22 cellular contexts compared by ENCODE assay signal in the genomic region with DNA sequence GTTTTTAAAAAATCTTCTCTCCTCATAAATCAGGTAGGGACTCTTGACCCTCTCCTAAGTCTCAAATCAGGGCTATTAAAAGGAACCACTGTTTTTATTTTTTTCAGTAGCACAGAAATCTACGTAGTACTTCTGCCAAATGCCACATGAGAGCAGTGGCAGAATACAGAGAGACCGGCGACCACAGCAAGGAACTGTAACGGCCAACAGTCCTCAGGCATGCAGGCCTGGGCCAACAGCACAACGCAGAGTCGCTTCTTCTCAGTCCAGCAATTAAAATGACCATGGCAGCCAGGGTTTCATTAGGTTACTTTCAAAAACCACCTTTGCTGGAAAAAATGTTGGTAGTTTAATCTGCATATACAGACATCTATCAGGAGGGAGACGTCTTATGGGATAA. TPM values are rescaled to one million over a fixed set of nuclear protein-coding genes. Genes with fewer than 3 reads are reported as not detected.
DNase-seq lines count a peak whose midpoint lies in the region; ATAC-seq and TF ChIP-seq lines count a peak whose summit lies in the region.
"Had no signal": no experiment of that assay in that cellular context is flagged by ENCODE, and none has a peak within 500 bp of the region (broad histone marks: within the 10 kb centered on the region; RNA-seq: fewer than 3 reads in every experiment).

No MANE protein-coding gene starts in this region.

- TF ChIP-seq CTCF in heart right ventricle (IDR thresholded peaks at IDR 0.05) (peak in 2 of 9 donors; percentile 11 to 12), psoas muscle (IDR thresholded peaks at IDR 0.05) (no peak)

- H3K9me3 Mint-ChIP-seq in activated T-cell treated with anti-CD3 and anti-CD28 coated beads, Interleukin-2, amount 50 U/mL, for 72 hours: no peaks in the 10 kb centered on the region
- H3K9me3 Mint-ChIP-seq in activated T-cell treated with anti-CD3 and anti-CD28 coated beads, Interleukin-2, amount 50 U/mL, for 24 hours: no peaks in the 10 kb centered on the region
- H3K9me3 Mint-ChIP-seq: CD14-positive monocyte; CD4-positive, alpha-beta T cell; CD8-positive, alpha-beta memory T cell had no signal

- H3K4me1 ChIP-seq in heart right ventricle (peaks cover 0 to 7% (median 0%) of the 10 kb centered on the region in 9 donors), right cardiac atrium (ENCODE audit: control insufficient read depth, insufficient read depth, low read length) (no peaks in the 10 kb centered on the region), psoas muscle (peaks cover 18% of the 10 kb centered on the region)
- H3K4me1 ChIP-seq: BE2C had no signal

- 65 to 74% methylated on average over 7 of the region's 7 CpGs for WGBS in heart right ventricle, 2 donors
- 77% methylated on average over 7 of the region's 7 CpGs for WGBS in right cardiac atrium
- whole genome bisulfite sequencing in psoas muscle, 3 donors: 27 to 42% (median 36%) methylated on average over 7 of the region's 7 CpGs

- DNase-seq in activated T-cell treated with anti-CD3 and anti-CD28 coated beads, Interleukin-2, amount 50 U/mL, for 72 hours: no peak
- no peak for DNase-seq in activated T-cell treated with anti-CD3 and anti-CD28 coated beads, Interleukin-2, amount 50 U/mL, for 24 hours
- DNase-seq in heart right ventricle: no peak
- no peak for DNase-seq in right cardiac atrium
- DNase-seq in Ammon's horn (ENCODE audit: low spot score): peak; percentile 28
- DNase-seq in psoas muscle: no peak
- no peak for DNase-seq in HuH-7 (ENCODE audit: low spot score)
- DNase-seq in stimulated activated CD4-positive, alpha-beta T cell treated with anti-CD3 and anti-CD28 coated beads, Interleukin-4, amount 100 ng/mL, for 1 hour: no peak
- DNase-seq: BE2C; CD4-positive, alpha-beta T cell; CD8-positive, alpha-beta memory T cell; DMS 273 treated with DMSO at 0.1 percent for 48 hours; DMS79; EL; GDM1; GM23248; H7 had no signal

- ATAC-seq in activated T-cell treated with anti-CD3 and anti-CD28 coated beads, Interleukin-2, amount 50 U/mL, for 72 hours (replicated peaks in 1 of 2): no peak
- ATAC-seq in heart right ventricle (peak in 6 of 8 donors; percentile 53 to 77 (median 68)), right cardiac atrium (no peak), psoas muscle (peak in 3 of 4 donors; percentile 42 to 63 (median 63))
- ATAC-seq: GM12878, HCT116 had no signal

- H3K27ac ChIP-seq in heart right ventricle (no peak overlapping the region), right cardiac atrium (ENCODE audit: low read length) (no peak overlapping the region), psoas muscle (peak overlapping the region; percentile 43)
- H3K27ac ChIP-seq: 22Rv1; BLaER1 treated with 17β-estradiol and CSF1 and Interleukin-3, amounts not matched to agents 10 nM and 100 nM; GM23248 had no signal

- no peaks in the 10 kb centered on the region for H3K27me3 ChIP-seq in heart right ventricle
- no peaks in the 10 kb centered on the region for H3K27me3 ChIP-seq in right cardiac atrium (ENCODE audit: control insufficient read depth, insufficient read depth)
- H3K27me3 ChIP-seq in psoas muscle (ENCODE audit: insufficient read depth in 3 of 3, low read length in 2 of 3): no peaks in the 10 kb centered on the region
- H3K27me3 ChIP-seq: BE2C had no signal

- no peaks in the 10 kb centered on the region for H3K36me3 Mint-ChIP-seq in activated T-cell treated with anti-CD3 and anti-CD28 coated beads, Interleukin-2, amount 50 U/mL, for 72 hours (ENCODE audit: insufficient read depth in 2 of 2)
- peaks cover 31% of the 10 kb centered on the region for H3K36me3 Mint-ChIP-seq in activated T-cell treated with anti-CD3 and anti-CD28 coated beads, Interleukin-2, amount 50 U/mL, for 24 hours (ENCODE audit: low read depth)

- no peaks in the 10 kb centered on the region for H3K27me3 Mint-ChIP-seq in activated T-cell treated with anti-CD3 and anti-CD28 coated beads, Interleukin-2, amount 50 U/mL, for 72 hours (ENCODE audit: low read depth)
- H3K27me3 Mint-ChIP-seq in activated T-cell treated with anti-CD3 and anti-CD28 coated beads, Interleukin-2, amount 50 U/mL, for 24 hours: no peaks in the 10 kb centered on the region
- H3K27me3 Mint-ChIP-seq: CD4-positive, alpha-beta T cell; CD8-positive, alpha-beta memory T cell had no signal

- H3K4me1 Mint-ChIP-seq in activated T-cell treated with anti-CD3 and anti-CD28 coated beads, Interleukin-2, amount 50 U/mL, for 72 hours (ENCODE audit: low read depth): peaks cover 11% of the 10 kb centered on the region
- H3K4me1 Mint-ChIP-seq in activated T-cell treated with anti-CD3 and anti-CD28 coated beads, Interleukin-2, amount 50 U/mL, for 24 hours (ENCODE audit: low read depth): peaks cover 16% of the 10 kb centered on the region

- H3K36me3 ChIP-seq in heart right ventricle (peaks cover 0 to 48% (median 0%) of the 10 kb centered on the region in 9 donors), psoas muscle (ENCODE audit: insufficient read depth in 1 of 2, low read depth in 1 of 2) (peaks cover 0 to 34% of the 10 kb centered on the region in 2 donors)
- H3K36me3 ChIP-seq: BE2C had no signal

- intact Hi-C loops in heart right ventricle (cut with DNase I) (no loop called here), right cardiac atrium (cut with DNase I) (no loop called here), psoas muscle (cut with DNase I) (no loop called here)

- no peak overlapping the region for H3K4me3 ChIP-seq in heart right ventricle
- H3K4me3 ChIP-seq in right cardiac atrium (ENCODE audit: low read length): no peak overlapping the region
- no peak overlapping the region for H3K4me3 ChIP-seq in psoas muscle
- H3K4me3 ChIP-seq: BLaER1 treated with 17β-estradiol and CSF1 and Interleukin-3, amounts not matched to agents 10 nM and 100 nM; GM12878; GM23248 had no signal

- no peak overlapping the region for H3K4me3 Mint-ChIP-seq in activated T-cell treated with anti-CD3 and anti-CD28 coated beads, Interleukin-2, amount 50 U/mL, for 72 hours
- H3K4me3 Mint-ChIP-seq in activated T-cell treated with anti-CD3 and anti-CD28 coated beads, Interleukin-2, amount 50 U/mL, for 24 hours: no peak overlapping the region
- H3K4me3 Mint-ChIP-seq: CD14-positive monocyte; CD4-positive, alpha-beta T cell had no signal

- H3K9me3 ChIP-seq in heart right ventricle (no peaks in the 10 kb centered on the region), right cardiac atrium (ENCODE audit: control insufficient read depth, low read length) (no peaks in the 10 kb centered on the region), psoas muscle (no peaks in the 10 kb centered on the region)
- H3K9me3 ChIP-seq: BE2C; BLaER1 treated with 17β-estradiol and CSF1 and Interleukin-3, amounts not matched to agents 10 nM and 100 nM had no signal

- peak overlapping the region; percentile 38 for H3K27ac Mint-ChIP-seq in activated T-cell treated with anti-CD3 and anti-CD28 coated beads, Interleukin-2, amount 50 U/mL, for 72 hours
- no peak overlapping the region for H3K27ac Mint-ChIP-seq in activated T-cell treated with anti-CD3 and anti-CD28 coated beads, Interleukin-2, amount 50 U/mL, for 24 hours
- H3K27ac Mint-ChIP-seq: CD14-positive monocyte; CD4-positive, alpha-beta T cell; CD8-positive, alpha-beta memory T cell had no signal

RNA-seq across cellular contexts. Expression of a gene that starts 34.2 kb away (rescaled TPM):
- total RNA-seq in activated T-cell treated with anti-CD3 and anti-CD28 coated beads, Interleukin-2, amount 50 U/mL, for 72 hours: 100 to 1,000 TPM; 139 to 142 TPM
- total RNA-seq in heart right ventricle: 10 to 100 TPM; 38.1 to 71.4 (median 49.0) TPM
- polyA plus RNA-seq in heart right ventricle: 100 to 1,000 TPM in 1 of 2 donors, 10 to 100 TPM in 1; 32.4 to 127 TPM
- 10 to 100 TPM; 56.5 to 90.9 (median 61.6) TPM for total RNA-seq in right cardiac atrium
- 41.1 TPM for polyA plus RNA-seq in right cardiac atrium
- 100 to 1,000 TPM; 106 to 225 (median 159) TPM for total RNA-seq in psoas muscle
- 100 to 1,000 TPM in 1 of 3 donors, 10 to 100 TPM in 2; 82.0 to 123 (median 99.3) TPM for polyA plus RNA-seq in psoas muscle

Comparison
In these comparisons a context has a peak if more than half of its experiments do, and no peak if none do; other contexts are left out.
1. ATAC-seq: peak in heart right ventricle (6 of 8) and psoas muscle (3 of 4); none in activated T-cell treated with anti-CD3 and anti-CD28 coated beads, Interleukin-2, amount 50 U/mL, for 72 hours (0 of 2) and right cardiac atrium (0 of 2).